Comparison of ENCODE assay signal across 8 cellular contexts in the genomic region with DNA sequence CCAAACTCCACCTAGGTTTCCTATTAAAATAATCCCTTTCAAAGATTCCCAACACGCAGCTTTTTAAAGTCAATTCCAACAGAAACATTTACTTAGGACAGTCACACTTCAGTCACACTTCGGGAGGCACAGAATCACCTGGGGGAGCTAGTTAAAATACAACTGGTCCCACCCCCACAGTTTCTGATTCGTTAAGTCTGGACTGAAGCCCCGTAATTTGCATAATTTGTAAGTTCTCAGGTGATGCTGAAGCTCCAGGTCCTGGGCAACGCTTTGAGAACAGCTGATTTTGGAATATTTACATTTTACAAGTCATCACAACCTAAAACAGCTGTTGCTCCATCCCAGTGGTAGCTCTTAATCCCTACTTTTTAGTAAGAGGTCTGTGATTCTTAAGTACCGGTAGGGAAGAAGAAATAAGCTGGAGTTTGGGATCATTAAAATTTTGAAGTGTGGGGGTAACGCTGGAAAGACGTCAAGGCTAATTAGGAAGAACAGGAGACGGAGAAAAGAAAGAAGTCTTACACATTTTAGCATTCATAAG. TPM values are rescaled to one million over a fixed set of nuclear protein-coding genes. Genes with fewer than 3 reads are reported as not detected.
A peak's percentile ranks its signal among the peaks of the same experiment; 100 is the strongest.
DNase-seq lines count a peak whose midpoint lies in the region; ATAC-seq, FAIRE-seq and TF ChIP-seq lines count a peak whose summit lies in the region.

No MANE protein-coding gene starts in this region.

- H3K36me3 ChIP-seq in A673 (ENCODE audit: insufficient read depth, low read length, poor library complexity, severe bottlenecking) (no peaks in the 10 kb centered on the region), OCI-LY7 (ENCODE audit: insufficient read depth, low read length) (peaks cover 6% of the 10 kb centered on the region; the same call in 1 of the 2 replicates), esophagus (ENCODE audit: control insufficient read depth in 2 of 2, insufficient read depth in 2 of 2, low read length in 1 of 2) (no peaks in the 10 kb centered on the region), psoas muscle (ENCODE audit: insufficient read depth in 1 of 2, low read depth in 1 of 2) (peaks cover 0 to 2% of the 10 kb centered on the region in 2 donors)

- H2AFZ ChIP-seq in OCI-LY7 (ENCODE audit: low read length) = no peak overlapping the region; the same call in 1 of the 2 replicates

- H3K9me3 ChIP-seq in A673 (ENCODE audit: low read depth, low read length, poor library complexity, severe bottlenecking) = no peaks in the 10 kb centered on the region
- no peaks in the 10 kb centered on the region for H3K9me3 ChIP-seq in OCI-LY7 (ENCODE audit: low read length)
- no peaks in the 10 kb centered on the region for H3K9me3 ChIP-seq in esophagus (ENCODE audit: control insufficient read depth in 2 of 2, insufficient read depth in 1 of 2, low read depth in 1 of 2, low read length in 1 of 2)
- no peaks in the 10 kb centered on the region for H3K9me3 ChIP-seq in psoas muscle

- H3K4me1 ChIP-seq in A673 (ENCODE audit: insufficient read depth, low read length, poor library complexity, severe bottlenecking) (peaks cover 11% of the 10 kb centered on the region), OCI-LY7 (ENCODE audit: insufficient read depth, low read length, poor library complexity, severe bottlenecking) (peaks cover 23% of the 10 kb centered on the region), esophagus (ENCODE audit: control insufficient read depth in 2 of 2, insufficient read depth in 2 of 2, low read length in 1 of 2) (no peaks in the 10 kb centered on the region), psoas muscle (peaks cover 47% of the 10 kb centered on the region)

- H3K27ac ChIP-seq in A673 (ENCODE audit: low read depth, low read length, poor library complexity, severe bottlenecking) = no peak overlapping the region
- H3K27ac ChIP-seq in OCI-LY7 (ENCODE audit: low read depth, low read length, poor library complexity, severe bottlenecking) = no peak overlapping the region
- peak overlapping the region in 1 of 2 donors; percentile 70 for H3K27ac ChIP-seq in esophagus (ENCODE audit: low read depth in 2 of 2, low read length in 1 of 2)
- H3K27ac ChIP-seq in psoas muscle = peak overlapping the region; percentile 84

- H3K9me2 ChIP-seq in OCI-LY7 (ENCODE audit: insufficient read depth, low read length) = no peaks in the 10 kb centered on the region

- no peak for FAIRE-seq in GM12892 (lab: Jason Lieb, UNC)

- peak overlapping the region; percentile 80 for H3K4me2 ChIP-seq in OCI-LY7 (ENCODE audit: low read length)

- BruUV-seq in A673 (replicated peaks; lab: Mats Ljungman, UMichigan) = no TSS peak
- no TSS peak for BruUV-seq in OCI-LY7 (replicated peaks; lab: Mats Ljungman, UMichigan)

- peaks cover 40% of the 10 kb centered on the region; the same call in 1 of the 2 replicates for H3K79me2 ChIP-seq in OCI-LY7 (ENCODE audit: insufficient read depth, low read depth, low read length)

- POLR2A ChIA-PET in A673 (lab: Charles Lee; ENCODE audit: low non-redundant PET) (no interaction called here), OCI-LY7 (lab: Charles Lee) (interaction anchor here (0.5 to 4.7 kb wide), 7 partner anchors 9 to 577 kb away, joined by 3 to 30 read pairs (median 4); no protein-coding TSS in a partner anchor)

- H3K4me3 ChIP-seq in A673 (ENCODE audit: low read depth, low read length, poor library complexity, severe bottlenecking) (peak overlapping the region; percentile 83), OCI-LY7 (ENCODE audit: low read depth, low read length, poor library complexity, severe bottlenecking) (peak overlapping the region; percentile 80), esophagus (ENCODE audit: low read depth in 1 of 2, low read length in 2 of 2) (peak overlapping the region; percentile 87 to 91), psoas muscle (peak overlapping the region; percentile 88)

- no peaks in the 10 kb centered on the region for H3K27me3 ChIP-seq in A673 (replicated peaks; ENCODE audit: insufficient read depth, low read depth, low read length, poor library complexity)
- H3K27me3 ChIP-seq in esophagus (ENCODE audit: control insufficient read depth in 1 of 2, insufficient read depth in 2 of 2, low read length in 2 of 2) = no peaks in the 10 kb centered on the region
- H3K27me3 ChIP-seq in psoas muscle (ENCODE audit: insufficient read depth in 3 of 3, low read length in 2 of 3) = no peaks in the 10 kb centered on the region

- intact Hi-C loops in A673 (cut with micrococcal nuclease; ENCODE audit: unreplicated experiment) (no loop called here), OCI-LY7 (cut with micrococcal nuclease; ENCODE audit: unreplicated experiment) (no loop called here), psoas muscle (cut with DNase I) (no loop called here)

- no peak for TF ChIP-seq CTCF in A673 (conservative IDR thresholded peaks at IDR 0.05; ENCODE audit: low read depth, low read length)
- no peak for TF ChIP-seq CTCF in OCI-LY7 (conservative IDR thresholded peaks at IDR 0.05; ENCODE audit: low read length)
- no peak for TF ChIP-seq CTCF in psoas muscle (IDR thresholded peaks at IDR 0.05)

- TF ChIP-seq POLR2A in GM12892 (IDR thresholded peaks at IDR 0.05; ENCODE audit: low read depth, low read length) = no peak

- no peaks in the 10 kb centered on the region for H4K20me1 ChIP-seq in OCI-LY7 (ENCODE audit: insufficient read depth, low read length)

- peak; percentile 41 for ATAC-seq in GM18867 (IDR thresholded peaks at IDR 0.05; ENCODE audit: unreplicated experiment)
- ATAC-seq in psoas muscle = no peak
- no peak for ATAC-seq in HG03097 (IDR thresholded peaks at IDR 0.05; ENCODE audit: low FRiP score, unreplicated experiment)

- no peak for DNase-seq in A673 (ENCODE audit: low spot score)
- DNase-seq in OCI-LY7 (ENCODE audit: low spot score) = peak; percentile 50
- no peak for DNase-seq in psoas muscle
- no peak for DNase-seq in GM12892 (ENCODE audit: insufficient read length)
- no peak for DNase-seq in Ammon's horn (ENCODE audit: low spot score)

- WGBS in esophagus, 2 donors = 10 to 12% methylated on average over 9 of the region's 9 CpGs
- 13 to 21% (median 14%) methylated on average over 9 of the region's 9 CpGs for WGBS in psoas muscle, 3 donors

- CTCF ChIA-PET in A673 (lab: Charles Lee) = no interaction called here
- CTCF ChIA-PET in OCI-LY7 (lab: Charles Lee; ENCODE audit: unreplicated experiment) = no interaction called here

RNA-seq across cellular contexts. Expression of a gene that starts 1.2 kb away (rescaled TPM):
- total RNA-seq in A673 (2021) (37.9 and 42.7 TPM in 2 replicates), OCI-LY7 (2022) (41.6 and 47.8 TPM in 2 replicates), psoas muscle (10 to 100 TPM; 22.8 to 37.2 (median 28.9) TPM)
- 14.7 and 23.9 TPM in 2 replicates for total RNA-seq in OCI-LY7 (2014; rRNA removed; shearing (Covaris generic))
- polyA plus RNA-seq in esophagus (10 to 100 TPM in 1 of 2 donors, 1 to 10 TPM in 1; 4.9 to 12.2 TPM), psoas muscle (10 to 100 TPM in 2 of 3 donors, 1 to 10 TPM in 1; 9.8 to 15.9 (median 13.2) TPM)
- 21.3 TPM for polyA plus RNA-seq in GM12892 (2012; ENCODE audit: missing spikeins)
